ENCODE assay signal across 1 cellular context in genomic region chr3:5186089-5186853, GRCh38.
TF ChIP-seq lines count a peak whose summit lies in the region.

No MANE protein-coding gene starts in this region.

TF ChIP-seq in K562, 482 proteins besides CTCF, POLR2A, EP300 and RAD21 (continued from another document):
- TF ChIP-seq ZNF655 (CRISPR knock-in tag; IDR thresholded peaks at IDR 0.05) (no peak), MAZ (CRISPR knock-in tag; conservative IDR thresholded peaks at IDR 0.05 in 1 of 2, IDR thresholded peaks at IDR 0.05 in 1 of 2) (no peak), SMARCA5 (IDR thresholded peaks at IDR 0.05) (no peak), CHD1 (IDR thresholded peaks at IDR 0.05; ENCODE audit: low read length) (no peak), JUND (IDR thresholded peaks at IDR 0.05; ENCODE audit: borderline replicate concordance, low read depth, low read length) (no peak), JUND (tag; IDR thresholded peaks at IDR 0.05; ENCODE audit: borderline replicate concordance, low read depth, low read length) (no peak; the same call in 2 of the 3 replicates), SRSF1 (IDR thresholded peaks at IDR 0.05; ENCODE audit: low read depth, low read length) (no peak), BRCA1 (IDR thresholded peaks at IDR 0.05) (no peak), BRCA1 (CRISPR knock-in tag; IDR thresholded peaks at IDR 0.05) (no peak), DDX20 (tag; IDR thresholded peaks at IDR 0.05; ENCODE audit: low read depth) (no peak), ZNF280A (IDR thresholded peaks at IDR 0.05; ENCODE audit: low read depth, partially characterized antibody) (no peak), ETS2 (tag; IDR thresholded peaks at IDR 0.05; ENCODE audit: borderline replicate concordance, poor library complexity, severe bottlenecking) (no peak), MEF2D (tag; conservative IDR thresholded peaks at IDR 0.05; ENCODE audit: low read depth) (no peak), MAFF (IDR thresholded peaks at IDR 0.05; ENCODE audit: low read length) (no peak), NR4A1 (CRISPR knock-in tag; IDR thresholded peaks at IDR 0.05) (no peak), NR4A1 (tag; IDR thresholded peaks at IDR 0.05) (no peak), ZNF347 (CRISPR knock-in tag; IDR thresholded peaks at IDR 0.05; ENCODE audit: low read depth) (no peak), AFF4 (CRISPR knock-in tag; IDR thresholded peaks at IDR 0.05) (0 out of 2 replicates have a peak, but pooled peaks have one; percentile 44), ZBTB34 (CRISPR knock-in tag; IDR thresholded peaks at IDR 0.05) (no peak), EZH2 (IDR thresholded peaks at IDR 0.05; ENCODE audit: borderline replicate concordance, low read depth, low read length) (no peak), SOX6 (IDR thresholded peaks at IDR 0.05) (0 out of 2 replicates have a peak, but pooled peaks have one; percentile 7), HDAC3 (IDR thresholded peaks at IDR 0.05; ENCODE audit: borderline replicate concordance, partially characterized antibody) (no peak), PURB (CRISPR knock-in tag; IDR thresholded peaks at IDR 0.05; ENCODE audit: low read depth) (no peak), CEBPB (tag; IDR thresholded peaks at IDR 0.05) (peak; percentile 36), ZNF57 (CRISPR knock-in tag; IDR thresholded peaks at IDR 0.05) (no peak), NFXL1 (CRISPR knock-in tag; IDR thresholded peaks at IDR 0.05) (no peak), ZNF830 (CRISPR knock-in tag; IDR thresholded peaks at IDR 0.05) (0 out of 2 replicates have a peak, but pooled peaks have one; percentile 56), ZBTB17 (CRISPR knock-in tag; IDR thresholded peaks at IDR 0.05) (0 out of 2 replicates have a peak, but pooled peaks have one; percentile 10), ILF3 (IDR thresholded peaks at IDR 0.05; ENCODE audit: borderline replicate concordance) (no peak), ZBTB5 (IDR thresholded peaks at IDR 0.05) (no peak), GABPB2 (CRISPR knock-in tag; conservative IDR thresholded peaks at IDR 0.05) (no peak), DLX4 (CRISPR knock-in tag; IDR thresholded peaks at IDR 0.05) (no peak), SPI1 (IDR thresholded peaks at IDR 0.05; ENCODE audit: borderline replicate concordance, low read depth, low read length) (no peak), ARNT (IDR thresholded peaks at IDR 0.05) (no peak), BMI1 (IDR thresholded peaks at IDR 0.05; ENCODE audit: low read length) (no peak), TCFL5 (CRISPR knock-in tag; conservative IDR thresholded peaks at IDR 0.05) (no peak), L3MBTL2 (IDR thresholded peaks at IDR 0.05) (peak; percentile 59), SMARCB1 (IDR thresholded peaks at IDR 0.05; ENCODE audit: insufficient read length, low read depth) (no peak)
- TF ChIP-seq, protein P1, sequence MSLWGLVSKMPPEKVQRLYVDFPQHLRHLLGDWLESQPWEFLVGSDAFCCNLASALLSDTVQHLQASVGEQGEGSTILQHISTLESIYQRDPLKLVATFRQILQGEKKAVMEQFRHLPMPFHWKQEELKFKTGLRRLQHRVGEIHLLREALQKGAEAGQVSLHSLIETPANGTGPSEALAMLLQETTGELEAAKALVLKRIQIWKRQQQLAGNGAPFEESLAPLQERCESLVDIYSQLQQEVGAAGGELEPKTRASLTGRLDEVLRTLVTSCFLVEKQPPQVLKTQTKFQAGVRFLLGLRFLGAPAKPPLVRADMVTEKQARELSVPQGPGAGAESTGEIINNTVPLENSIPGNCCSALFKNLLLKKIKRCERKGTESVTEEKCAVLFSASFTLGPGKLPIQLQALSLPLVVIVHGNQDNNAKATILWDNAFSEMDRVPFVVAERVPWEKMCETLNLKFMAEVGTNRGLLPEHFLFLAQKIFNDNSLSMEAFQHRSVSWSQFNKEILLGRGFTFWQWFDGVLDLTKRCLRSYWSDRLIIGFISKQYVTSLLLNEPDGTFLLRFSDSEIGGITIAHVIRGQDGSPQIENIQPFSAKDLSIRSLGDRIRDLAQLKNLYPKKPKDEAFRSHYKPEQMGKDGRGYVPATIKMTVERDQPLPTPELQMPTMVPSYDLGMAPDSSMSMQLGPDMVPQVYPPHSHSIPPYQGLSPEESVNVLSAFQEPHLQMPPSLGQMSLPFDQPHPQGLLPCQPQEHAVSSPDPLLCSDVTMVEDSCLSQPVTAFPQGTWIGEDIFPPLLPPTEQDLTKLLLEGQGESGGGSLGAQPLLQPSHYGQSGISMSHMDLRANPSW (CRISPR knock-in tag; IDR thresholded peaks at IDR 0.05) = no peak
- TF ChIP-seq, protein P2, sequence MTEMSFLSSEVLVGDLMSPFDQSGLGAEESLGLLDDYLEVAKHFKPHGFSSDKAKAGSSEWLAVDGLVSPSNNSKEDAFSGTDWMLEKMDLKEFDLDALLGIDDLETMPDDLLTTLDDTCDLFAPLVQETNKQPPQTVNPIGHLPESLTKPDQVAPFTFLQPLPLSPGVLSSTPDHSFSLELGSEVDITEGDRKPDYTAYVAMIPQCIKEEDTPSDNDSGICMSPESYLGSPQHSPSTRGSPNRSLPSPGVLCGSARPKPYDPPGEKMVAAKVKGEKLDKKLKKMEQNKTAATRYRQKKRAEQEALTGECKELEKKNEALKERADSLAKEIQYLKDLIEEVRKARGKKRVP (CRISPR knock-in tag; IDR thresholded peaks at IDR 0.05) = peak; percentile 6; the same call in 1 of the 2 replicates
TF ChIP-seq in K562: peak in this region for 32.
